23 cellular contexts compared by ENCODE assay signal in the genomic region with DNA sequence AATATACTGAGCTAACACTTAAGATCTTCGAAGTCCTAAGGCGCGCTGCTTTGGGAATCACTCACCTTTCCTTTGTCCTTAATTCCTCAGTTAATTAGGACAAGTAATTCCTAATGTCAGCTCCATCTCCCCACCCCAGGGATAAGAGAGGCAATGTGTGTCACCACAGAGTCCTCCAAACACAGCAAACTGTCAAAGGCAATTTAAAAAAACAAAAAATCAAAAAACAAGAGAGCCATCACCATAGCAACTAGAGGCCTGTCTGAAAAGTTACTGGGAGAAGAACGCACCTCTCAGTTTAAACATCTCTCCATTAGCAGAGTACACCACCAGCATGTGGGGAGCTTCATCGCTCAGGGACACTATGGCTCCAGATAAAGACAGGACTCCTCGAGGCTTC.
DNase-seq lines count a peak whose midpoint lies in the region; ATAC-seq and TF ChIP-seq lines count a peak whose summit lies in the region.
"Had no signal": no experiment of that assay in that cellular context is flagged by ENCODE, and none has a peak within 500 bp of the region (broad histone marks: within the 10 kb centered on the region; RNA-seq: fewer than 3 reads in every experiment).

No MANE protein-coding gene starts in this region.

- H3K27me3 Mint-ChIP-seq in MCF 10A (ENCODE audit: insufficient read depth, unreplicated experiment) (no peaks in the 10 kb centered on the region), activated B cell treated with CpG ODN at 0.5 μM for 24 hours (no peaks in the 10 kb centered on the region), memory B cell (no peaks in the 10 kb centered on the region), neural progenitor cell (ENCODE audit: insufficient read depth, low read depth) (no peaks in the 10 kb centered on the region)

- BruUV-seq in MCF 10A (replicated peaks; lab: Mats Ljungman, UMichigan): no TSS peak

- H3K4me3 Mint-ChIP-seq in MCF 10A (ENCODE audit: unreplicated experiment) (no peak overlapping the region), activated B cell treated with CpG ODN at 0.5 μM for 24 hours (no peak overlapping the region), memory B cell (peak overlapping the region; percentile 15), neural progenitor cell (no peak overlapping the region)

- H3K4me1 ChIP-seq in breast epithelium: no peaks in the 10 kb centered on the region
- H3K4me1 ChIP-seq in neural progenitor cell: peaks cover 6% of the 10 kb centered on the region

- CTCF ChIA-PET in MCF 10A (lab: Yijun Ruan, JAX): interaction anchor here (0.6 to 2.3 kb wide), 9 partner anchors 12 to 322 kb away, joined by 3 to 10 read pairs (median 6); no protein-coding TSS in a partner anchor
- CTCF ChIA-PET in activated B cell treated with CpG ODN at 0.5 μM for 24 hours (lab: Charles Lee): interaction anchor here (1.0 to 1.1 kb wide), 2 partner anchors 139 to 265 kb away, joined by 3 to 4 read pairs; no protein-coding TSS in a partner anchor

- intact Hi-C loops in MCF 10A (cut with micrococcal nuclease) (no loop called here), breast epithelium (cut with DNase I; ENCODE audit: low total_unique reads) (no loop called here), activated B cell treated with CpG ODN at 0.5 μM for 24 hours (cut with micrococcal nuclease) (no loop called here)

- H3K27me3 ChIP-seq in breast epithelium (no peaks in the 10 kb centered on the region), neural progenitor cell (no peaks in the 10 kb centered on the region)

- peak overlapping the region; percentile 44 for H3K27ac Mint-ChIP-seq in MCF 10A (ENCODE audit: low read depth, unreplicated experiment)
- peak overlapping the region; percentile 24 for H3K27ac Mint-ChIP-seq in activated B cell treated with CpG ODN at 0.5 μM for 24 hours
- peak overlapping the region; percentile 95 for H3K27ac Mint-ChIP-seq in memory B cell
- no peak overlapping the region for H3K27ac Mint-ChIP-seq in neural progenitor cell
- H3K27ac Mint-ChIP-seq: CD8-positive, alpha-beta memory T cell had no signal

- H3K4me1 Mint-ChIP-seq in MCF 10A (ENCODE audit: insufficient read depth, unreplicated experiment) (peaks cover 58% of the 10 kb centered on the region), activated B cell treated with CpG ODN at 0.5 μM for 24 hours (peaks cover 70% of the 10 kb centered on the region), memory B cell (peaks cover 54% of the 10 kb centered on the region), neural progenitor cell (peaks cover 2% of the 10 kb centered on the region)
- H3K4me1 Mint-ChIP-seq: CD8-positive, alpha-beta memory T cell had no signal

- H3K36me3 ChIP-seq in breast epithelium (no peaks in the 10 kb centered on the region), neural progenitor cell (no peaks in the 10 kb centered on the region)

- peaks cover 7% of the 10 kb centered on the region for H3K9me3 Mint-ChIP-seq in MCF 10A (ENCODE audit: unreplicated experiment)
- H3K9me3 Mint-ChIP-seq in activated B cell treated with CpG ODN at 0.5 μM for 24 hours: peaks cover 2% of the 10 kb centered on the region
- peaks cover 3% of the 10 kb centered on the region for H3K9me3 Mint-ChIP-seq in memory B cell
- no peaks in the 10 kb centered on the region for H3K9me3 Mint-ChIP-seq in neural progenitor cell
- H3K9me3 Mint-ChIP-seq: CD8-positive, alpha-beta memory T cell had no signal

- no peaks in the 10 kb centered on the region for H3K79me2 ChIP-seq in neural progenitor cell (ENCODE audit: low read depth)

- H3K36me3 Mint-ChIP-seq in MCF 10A (ENCODE audit: insufficient read depth, unreplicated experiment) (peaks cover 34% of the 10 kb centered on the region), activated B cell treated with CpG ODN at 0.5 μM for 24 hours (ENCODE audit: low read depth) (peaks cover 63% of the 10 kb centered on the region), memory B cell (peaks cover 49% of the 10 kb centered on the region), neural progenitor cell (no peaks in the 10 kb centered on the region)
- H3K36me3 Mint-ChIP-seq: CD8-positive, alpha-beta memory T cell had no signal

- no peak for ATAC-seq in activated B cell treated with CpG ODN at 0.5 μM for 24 hours (ENCODE audit: low read depth)
- ATAC-seq in memory B cell (ENCODE audit: low read depth): no peak
- ATAC-seq: HCT116 had no signal

- POLR2A ChIA-PET in MCF 10A (lab: Yijun Ruan, JAX): interaction anchor here (0.7 to 9.5 kb wide), 13 partner anchors 13 to 347 kb away, joined by 3 to 156 read pairs (median 5); partner anchors contain the start of genes OSBPL10 and ZNF860
- POLR2A ChIA-PET in activated B cell treated with CpG ODN at 0.5 μM for 24 hours (lab: Charles Lee): interaction anchor here (1.0 kb wide), 1 partner anchor 47 kb away, joined by 3 read pairs; no protein-coding TSS in a partner anchor

- no peak for TF ChIP-seq CTCF in MCF 10A (IDR thresholded peaks at IDR 0.05; ENCODE audit: unreplicated experiment)
- no peak for TF ChIP-seq CTCF in breast epithelium (IDR thresholded peaks at IDR 0.05)
- no peak for TF ChIP-seq CTCF in activated B cell treated with CpG ODN at 0.5 μM for 24 hours (IDR thresholded peaks at IDR 0.05)
- TF ChIP-seq CTCF in neural progenitor cell (IDR thresholded peaks at IDR 0.05): no peak

- H3K27ac ChIP-seq in breast epithelium (no peak overlapping the region), neural progenitor cell (no peak overlapping the region)
- H3K27ac ChIP-seq: C4-2B, HL-60, SK-N-MC had no signal

- no peak overlapping the region for H3K4me2 ChIP-seq in neural progenitor cell

- H3K9me3 ChIP-seq in breast epithelium (no peaks in the 10 kb centered on the region), neural progenitor cell (ENCODE audit: low read depth) (no peaks in the 10 kb centered on the region)

- no peak overlapping the region for H3K9ac ChIP-seq in neural progenitor cell

- in situ Hi-C loops in G401 (cut with HindIII; ENCODE audit: low sequenced_read_pairs): no loop called here

- no peak overlapping the region for H3K4me3 ChIP-seq in breast epithelium
- no peak overlapping the region for H3K4me3 ChIP-seq in neural progenitor cell
- H3K4me3 ChIP-seq: SK-N-MC had no signal

- no peaks in the 10 kb centered on the region for H4K20me1 ChIP-seq in neural progenitor cell (ENCODE audit: low read depth)

- TF ChIP-seq POLR2A in breast epithelium (IDR thresholded peaks at IDR 0.05): no peak

- no peaks in the 10 kb centered on the region for H3F3A ChIP-seq in neural progenitor cell (ENCODE audit: low read depth)

- H2AFZ ChIP-seq in neural progenitor cell (replicated peaks): no peak overlapping the region

- DNase-seq in MCF 10A (ENCODE audit: unreplicated experiment): no peak
- no peak for DNase-seq in breast epithelium (ENCODE audit: low spot score in 2 of 2)
- no peak for DNase-seq in activated B cell treated with CpG ODN at 0.5 μM for 24 hours
- DNase-seq in memory B cell (ENCODE audit: low spot score in 2 of 2): no peak
- no peak for DNase-seq in neural progenitor cell (ENCODE audit: low spot score)
- no peak for DNase-seq in G401 (ENCODE audit: low spot score)
- no peak for DNase-seq in SIG-M5 treated with dmso at 0.1 percent for 504 hours (lab: John Stamatoyannopoulos, UW; ENCODE audit: unreplicated experiment)
- no peak for DNase-seq in GM03348 (ENCODE audit: low spot score)
- DNase-seq: 8988T; CD8-positive, alpha-beta memory T cell; DMS53; GF-D8; GOT3; KG1; NCI-H1105; NCI-H2029 treated with DMSO at 0.1 percent for 48 hours; NCI-H446; NCI-H526; SHP77 had no signal
